In genomic region chr1:174123843-174124242, GRCh38 we compare ENCODE assay signal across 8 cellular contexts.
"Had no signal": no experiment of that assay in that cellular context is flagged by ENCODE, and none has a peak within 500 bp of the region (broad histone marks: within the 10 kb centered on the region; RNA-seq: fewer than 3 reads in every experiment).

No MANE protein-coding gene starts in this region.

- FAIRE-seq: G401.6, GM12878, GM12891, GM12892, GM18507, GM19239 had no signal

- DNase-seq: GDM1, GF-D8 had no signal

- ATAC-seq: GM12878 had no signal

- H3K4me3 ChIP-seq: GM12878 had no signal
